17 cellular contexts compared by ENCODE assay signal in the genomic region with DNA sequence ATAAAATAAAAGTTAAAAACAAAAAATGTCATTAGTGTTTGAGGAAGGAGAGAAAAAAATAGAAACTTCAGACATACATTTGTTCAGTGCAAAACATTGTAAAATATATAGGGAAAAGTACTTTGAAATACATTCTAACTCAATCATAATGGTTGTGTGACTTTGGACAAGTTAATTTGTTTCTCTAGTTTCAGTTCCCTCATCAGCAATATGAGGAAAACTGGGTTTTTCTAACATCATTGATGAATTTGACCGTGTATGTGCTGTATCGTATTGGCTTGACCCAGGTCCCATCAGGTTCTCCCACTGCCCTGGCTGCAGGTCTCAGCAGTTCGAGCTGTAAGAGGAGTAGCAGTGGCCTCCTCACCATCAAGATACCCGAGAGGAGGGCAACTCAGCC.
DNase-seq lines count a peak whose midpoint lies in the region; ATAC-seq lines count a peak whose summit lies in the region.
"Had no signal": no experiment of that assay in that cellular context is flagged by ENCODE, and none has a peak within 500 bp of the region (broad histone marks: within the 10 kb centered on the region; RNA-seq: fewer than 3 reads in every experiment).

No MANE protein-coding gene starts in this region.

- H3K4me3 Mint-ChIP-seq in T-helper 2 cell treated with Interferon-gamma antibody and Interleukin-4, amounts not matched to agents 5 μg/mL and 100 μg/mL, for 36 hours, result no peak overlapping the region
- H3K4me3 Mint-ChIP-seq: CD4-positive, alpha-beta memory T cell; H9 had no signal

- no peaks in the 10 kb centered on the region for H3K36me3 Mint-ChIP-seq in T-helper 2 cell treated with Interferon-gamma antibody and Interleukin-4, amounts not matched to agents 5 μg/mL and 100 μg/mL, for 36 hours (ENCODE audit: low read depth)
- H3K36me3 Mint-ChIP-seq: CD4-positive, alpha-beta memory T cell had no signal

- H3K9me3 Mint-ChIP-seq in T-helper 2 cell treated with Interferon-gamma antibody and Interleukin-4, amounts not matched to agents 5 μg/mL and 100 μg/mL, for 36 hours, result no peaks in the 10 kb centered on the region
- H3K9me3 Mint-ChIP-seq: H9 had no signal

- DNase-seq in T-helper 2 cell treated with Interferon-gamma antibody and Interleukin-4, amounts not matched to agents 5 μg/mL and 100 μg/mL, for 36 hours (ENCODE audit: low spot score), result no peak
- DNase-seq in T-helper 2 cell, result no peak
- DNase-seq in NAMALWA (ENCODE audit: low spot score), result peak; percentile 33
- DNase-seq in germinal center (ENCODE audit: low spot score), result peak; percentile 19
- DNase-seq in kidney glomerular epithelial cell (lab: John Stamatoyannopoulos, UW), result no peak
- no peak for DNase-seq in activated T-cell treated with anti-CD3 and anti-CD28 coated beads for 4 hours
- DNase-seq: CD4-positive, alpha-beta memory T cell; EL; H9; MM.1S; NCI-H1105; NCI-H1694; NCI-H510A; NCI-H774 had no signal

- peak overlapping the region; percentile 2 for H3K27ac Mint-ChIP-seq in T-helper 2 cell treated with Interferon-gamma antibody and Interleukin-4, amounts not matched to agents 5 μg/mL and 100 μg/mL, for 36 hours
- H3K27ac Mint-ChIP-seq: CD4-positive, alpha-beta memory T cell; IgD-negative memory B cell had no signal

- H3K27me3 Mint-ChIP-seq in T-helper 2 cell treated with Interferon-gamma antibody and Interleukin-4, amounts not matched to agents 5 μg/mL and 100 μg/mL, for 36 hours (ENCODE audit: low read depth), result peaks cover 16% of the 10 kb centered on the region

- H3K4me1 Mint-ChIP-seq in T-helper 2 cell treated with Interferon-gamma antibody and Interleukin-4, amounts not matched to agents 5 μg/mL and 100 μg/mL, for 36 hours (ENCODE audit: low read depth), result no peaks in the 10 kb centered on the region

- no peak for ATAC-seq in HG03571 (IDR thresholded peaks at IDR 0.05; ENCODE audit: unreplicated experiment)
- ATAC-seq: Right ventricle myocardium inferior had no signal

Comparison
In these comparisons a context has a peak if more than half of its experiments do, and no peak if none do; other contexts are left out.
1. DNase-seq: peak in NAMALWA (single experiment) and germinal center (single experiment); none in T-helper 2 cell treated with Interferon-gamma antibody and Interleukin-4, amounts not matched to agents 5 μg/mL and 100 μg/mL, for 36 hours (single experiment), T-helper 2 cell (0 of 5), kidney glomerular epithelial cell (single experiment) and activated T-cell treated with anti-CD3 and anti-CD28 coated beads for 4 hours (single experiment).